28 cellular contexts compared by ENCODE assay signal in the genomic region with DNA sequence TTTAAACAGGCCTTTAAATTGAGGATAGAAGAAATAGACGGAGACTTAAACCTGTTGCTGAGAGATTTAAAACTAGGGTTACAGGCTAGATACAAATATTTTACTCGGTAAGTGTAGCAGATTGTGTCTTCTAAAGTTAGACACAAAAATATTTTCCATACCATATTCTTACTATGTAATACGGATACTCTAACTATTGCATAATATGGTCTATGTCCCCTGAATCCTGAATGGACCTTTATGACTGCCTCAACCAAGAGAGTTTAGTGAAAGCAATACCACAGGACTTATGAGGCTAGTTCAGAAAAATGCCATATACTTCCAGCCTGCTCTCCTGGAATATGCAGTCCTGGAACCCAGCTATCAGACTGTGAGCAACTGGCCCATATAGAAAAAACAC.
"Had no signal": no experiment of that assay in that cellular context is flagged by ENCODE, and none has a peak within 500 bp of the region (broad histone marks: within the 10 kb centered on the region; RNA-seq: fewer than 3 reads in every experiment).

No MANE protein-coding gene starts in this region.

- H3K4me3 ChIP-seq: left ventricle myocardium inferior, lung, mucosa of descending colon, ovary, sigmoid colon, tibial nerve, uterus had no signal

- H3K27me3 ChIP-seq: ovary, sigmoid colon, tibial nerve, uterus had no signal

- H3K27ac Mint-ChIP-seq: immature natural killer cell; naive thymus-derived CD4-positive, alpha-beta T cell; natural killer cell treated with Interleukin-12 subunit alpha and Interleukin-12 subunit beta and Interleukin-15 and Interleukin-18, amount 100 ng/mL, for 72 hours; progenitor cell of endocrine pancreas; stimulated activated memory B cell treated with anti-CD40 and anti-IgM and Interleukin-4, amounts not matched to agents 10 μg/mL and 1 μg/mL and 100 μg/mL, for 72 hours; stimulated activated naive CD8-positive, alpha-beta T cell treated with anti-CD3 and anti-CD28 coated beads, Interleukin-15, amount 100 ng/mL, for 72 hours; type B pancreatic cell had no signal

- DNase-seq: hypothalamus; immature natural killer cell; kidney; left colon; left ventricle myocardium inferior; midbrain; mucosa of descending colon; naive thymus-derived CD4-positive, alpha-beta T cell; ovary; retina; right cardiac atrium; sigmoid colon; small intestine; stimulated activated CD4-positive, alpha-beta T cell treated with anti-CD3 and anti-CD28 coated beads, Interleukin-1b, Interleukin-23, amount 100 ng/mL, for 48 hours; stimulated activated CD4-positive, alpha-beta T cell treated with anti-CD3 and anti-CD28 coated beads, Interleukin-2, amount 100 ng/mL, for 48 hours; stimulated activated CD4-positive, alpha-beta T cell treated with anti-CD3 and anti-CD28 coated beads, Interleukin-4, amount 100 ng/mL, for 4 hours; stimulated activated CD8-positive, alpha-beta memory T cell treated with anti-CD3 and anti-CD28 coated beads, Interleukin-4, amount 100 ng/mL, for 48 hours; stimulated activated naive CD4-positive, alpha-beta T cell treated with Interleukin-2 at 50 U/mL for 16 hours; stimulated activated naive CD8-positive, alpha-beta T cell treated with anti-CD3 and anti-CD28 coated beads, Interleukin-15, amount 100 ng/mL, for 72 hours; substantia nigra; uterus had no signal

- H3K27me3 Mint-ChIP-seq: stimulated activated memory B cell treated with anti-CD40 and anti-IgM and Interleukin-4, amounts not matched to agents 10 μg/mL and 1 μg/mL and 100 μg/mL, for 72 hours; stimulated activated naive CD8-positive, alpha-beta T cell treated with anti-CD3 and anti-CD28 coated beads, Interleukin-15, amount 100 ng/mL, for 72 hours; type B pancreatic cell had no signal

- H3K36me3 Mint-ChIP-seq: immature natural killer cell; naive thymus-derived CD4-positive, alpha-beta T cell; natural killer cell treated with Interleukin-12 subunit alpha and Interleukin-12 subunit beta and Interleukin-15 and Interleukin-18, amount 100 ng/mL, for 72 hours; stimulated activated memory B cell treated with anti-CD40 and anti-IgM and Interleukin-4, amounts not matched to agents 10 μg/mL and 1 μg/mL and 100 μg/mL, for 72 hours; type B pancreatic cell had no signal

- H3K9me3 ChIP-seq: left ventricle myocardium inferior, mucosa of descending colon, ovary, sigmoid colon, tibial nerve, uterus had no signal

- FAIRE-seq: islet of Langerhans, kidney, small intestine had no signal

- H3K36me3 ChIP-seq: left ventricle myocardium inferior, ovary, sigmoid colon, tibial nerve, uterus had no signal

- H3K4me3 Mint-ChIP-seq: immature natural killer cell; naive thymus-derived CD4-positive, alpha-beta T cell; natural killer cell treated with Interleukin-12 subunit alpha and Interleukin-12 subunit beta and Interleukin-15 and Interleukin-18, amount 100 ng/mL, for 72 hours; stimulated activated memory B cell treated with anti-CD40 and anti-IgM and Interleukin-4, amounts not matched to agents 10 μg/mL and 1 μg/mL and 100 μg/mL, for 72 hours; stimulated activated naive CD8-positive, alpha-beta T cell treated with anti-CD3 and anti-CD28 coated beads, Interleukin-15, amount 100 ng/mL, for 72 hours; type B pancreatic cell had no signal

- ATAC-seq: left colon; mucosa of descending colon; naive thymus-derived CD4-positive, alpha-beta T cell; natural killer cell treated with Interleukin-12 subunit alpha and Interleukin-12 subunit beta and Interleukin-15 and Interleukin-18, amount 100 ng/mL, for 72 hours; right cardiac atrium; stimulated activated memory B cell treated with anti-CD40 and anti-IgM and Interleukin-4, amounts not matched to agents 10 μg/mL and 1 μg/mL and 100 μg/mL, for 72 hours; stimulated activated naive CD8-positive, alpha-beta T cell treated with anti-CD3 and anti-CD28 coated beads, Interleukin-15, amount 100 ng/mL, for 72 hours had no signal

- H3K4me1 ChIP-seq: left ventricle myocardium inferior, tibial nerve, uterus had no signal

- H3K4me1 Mint-ChIP-seq: immature natural killer cell; naive thymus-derived CD4-positive, alpha-beta T cell; stimulated activated memory B cell treated with anti-CD40 and anti-IgM and Interleukin-4, amounts not matched to agents 10 μg/mL and 1 μg/mL and 100 μg/mL, for 72 hours; stimulated activated naive CD8-positive, alpha-beta T cell treated with anti-CD3 and anti-CD28 coated beads, Interleukin-15, amount 100 ng/mL, for 72 hours had no signal

- H3K27ac ChIP-seq: left ventricle myocardium inferior, ovary, sigmoid colon, tibial nerve, uterus had no signal

- H3K9me3 Mint-ChIP-seq: immature natural killer cell; natural killer cell treated with Interleukin-12 subunit alpha and Interleukin-12 subunit beta and Interleukin-15 and Interleukin-18, amount 100 ng/mL, for 72 hours; stimulated activated memory B cell treated with anti-CD40 and anti-IgM and Interleukin-4, amounts not matched to agents 10 μg/mL and 1 μg/mL and 100 μg/mL, for 72 hours; stimulated activated naive CD8-positive, alpha-beta T cell treated with anti-CD3 and anti-CD28 coated beads, Interleukin-15, amount 100 ng/mL, for 72 hours; type B pancreatic cell had no signal
